8 cellular contexts compared by ENCODE assay signal in the genomic region with DNA sequence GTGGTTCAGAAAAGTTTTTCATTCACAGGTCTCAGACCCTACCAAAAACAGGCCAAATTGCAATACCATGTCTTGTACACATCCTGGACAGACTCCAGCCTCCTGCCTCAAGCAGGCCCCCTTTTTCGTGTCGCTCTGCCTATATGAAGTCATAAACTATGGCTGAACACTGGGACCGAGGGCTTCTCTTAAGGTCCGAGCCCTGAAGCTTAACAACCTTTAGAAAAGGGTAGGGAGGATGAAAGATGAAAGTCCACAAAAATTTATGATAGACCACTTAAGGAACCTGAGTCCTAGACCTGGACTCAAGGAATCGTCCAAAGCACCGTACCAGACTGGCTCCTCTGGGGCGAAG. TPM values are rescaled to one million over a fixed set of nuclear protein-coding genes. Genes with fewer than 3 reads are reported as not detected.
A peak's percentile ranks its signal among the peaks of the same experiment; 100 is the strongest.
DNase-seq lines count a peak whose midpoint lies in the region; ATAC-seq and TF ChIP-seq lines count a peak whose summit lies in the region.

No MANE protein-coding gene starts in this region.

- no peaks in the 10 kb centered on the region for H3K9me2 ChIP-seq in Loucy (replicated peaks; ENCODE audit: low read depth, low read length)

- no CpG with 5 or more reads among the region's 7 CpGs for WGBS in iPS DF 6.9 (ENCODE audit: insufficient coverage, insufficient read length)
- WGBS in smooth muscle cell (ENCODE audit: low lambda C conversion rate) = 4% methylated on average over 7 of the region's 7 CpGs

- H3K9ac ChIP-seq in Loucy (ENCODE audit: low read depth, low read length, poor library complexity, severe bottlenecking) (peak overlapping the region; percentile 90), adipocyte (ENCODE audit: low read length) (peak overlapping the region; percentile 99), smooth muscle cell (ENCODE audit: low read depth) (peak overlapping the region; percentile 92)

- H2AFZ ChIP-seq in Loucy (ENCODE audit: low read length) (peak overlapping the region; percentile 89), smooth muscle cell (ENCODE audit: low read depth) (peak overlapping the region; percentile 81)

- H3K4me2 ChIP-seq in Loucy (ENCODE audit: low read depth, low read length, poor library complexity, severe bottlenecking) = peak overlapping the region; percentile 83
- peak overlapping the region; percentile 97 for H3K4me2 ChIP-seq in smooth muscle cell

- TF ChIP-seq CTCF in Loucy (conservative IDR thresholded peaks at IDR 0.05; ENCODE audit: low read length) (no peak), smooth muscle cell (IDR thresholded peaks at IDR 0.05; ENCODE audit: borderline replicate concordance, insufficient read depth, poor library complexity, severe bottlenecking) (no peak)

- H3F3A ChIP-seq in Loucy (ENCODE audit: low read depth) = no peaks in the 10 kb centered on the region
- H3F3A ChIP-seq in smooth muscle cell (ENCODE audit: low read depth) = peaks cover 6% of the 10 kb centered on the region

- peak; percentile 2 for DNase-seq in NCI-H446 treated with DMSO at 0.1 percent for 48 hours (lab: John Stamatoyannopoulos, UW)
- DNase-seq in NCI-H446 (lab: John Stamatoyannopoulos, UW) = no peak
- DNase-seq in adipocyte (ENCODE audit: low read depth) = peak; percentile 76
- no peak for DNase-seq in iPS DF 6.9 (ENCODE audit: low read depth, low spot score)
- DNase-seq in smooth muscle cell (lab: John Stamatoyannopoulos, UW; ENCODE audit: unreplicated experiment) = no peak
- no peak for DNase-seq in posterior cingulate gyrus

- peaks cover 75% of the 10 kb centered on the region for H3K79me2 ChIP-seq in Loucy (ENCODE audit: insufficient read depth, low read length)
- H3K79me2 ChIP-seq in smooth muscle cell (ENCODE audit: low read depth) = peaks cover 49% of the 10 kb centered on the region

- ATAC-seq in GM21717 (IDR thresholded peaks at IDR 0.05; ENCODE audit: unreplicated experiment) = peak; percentile 31

- H3K9me3 ChIP-seq in Loucy (ENCODE audit: insufficient read depth, low read depth, low read length) (no peaks in the 10 kb centered on the region), adipocyte (ENCODE audit: control insufficient read depth, low read length) (no peaks in the 10 kb centered on the region), iPS DF 6.9 (ENCODE audit: control insufficient read depth, insufficient read depth, low read length) (no peaks in the 10 kb centered on the region), smooth muscle cell (replicated peaks; ENCODE audit: low read depth) (no peaks in the 10 kb centered on the region)

- H3K36me3 ChIP-seq in Loucy (ENCODE audit: insufficient read depth, low read length) = no peaks in the 10 kb centered on the region
- H3K36me3 ChIP-seq in adipocyte (ENCODE audit: control insufficient read depth, insufficient read depth, low read length, severe bottlenecking) = no peaks in the 10 kb centered on the region
- no peaks in the 10 kb centered on the region for H3K36me3 ChIP-seq in iPS DF 6.9 (ENCODE audit: control insufficient read depth, insufficient read depth, low read length)
- H3K36me3 ChIP-seq in smooth muscle cell (ENCODE audit: low read depth) = no peaks in the 10 kb centered on the region

- no peaks in the 10 kb centered on the region for H3K27me3 ChIP-seq in Loucy (ENCODE audit: insufficient read depth, low read length, poor library complexity, severe bottlenecking)
- H3K27me3 ChIP-seq in adipocyte (replicated peaks; ENCODE audit: control insufficient read depth, insufficient read depth, low read length) = no peaks in the 10 kb centered on the region
- no peaks in the 10 kb centered on the region for H3K27me3 ChIP-seq in iPS DF 6.9 (ENCODE audit: control insufficient read depth, insufficient read depth, low read length)
- no peaks in the 10 kb centered on the region for H3K27me3 ChIP-seq in smooth muscle cell (ENCODE audit: low read depth)

- H3K4me3 ChIP-seq in Loucy (ENCODE audit: low read length, poor library complexity, severe bottlenecking) (peak overlapping the region; percentile 94), adipocyte (ENCODE audit: low read length) (peak overlapping the region; percentile 86), iPS DF 6.9 (ENCODE audit: low read length) (peak overlapping the region; percentile 55; the same call in 1 of the 2 replicates), smooth muscle cell (peak overlapping the region; percentile 91)

- H3K4me1 ChIP-seq in Loucy (ENCODE audit: insufficient read depth, low read length, poor library complexity, severe bottlenecking) (peaks cover 59% of the 10 kb centered on the region), adipocyte (ENCODE audit: control insufficient read depth, insufficient read depth, low read length) (peaks cover 34% of the 10 kb centered on the region), iPS DF 6.9 (ENCODE audit: control insufficient read depth, insufficient read depth, low read length) (0 out of 2 replicates have a peak, but pooled peaks cover 1% of the 10 kb centered on the region), smooth muscle cell (ENCODE audit: low read depth) (peaks cover 29% of the 10 kb centered on the region)

- H4K20me1 ChIP-seq in Loucy (ENCODE audit: insufficient read depth, low read length, poor library complexity, severe bottlenecking) (peaks cover 29% of the 10 kb centered on the region), smooth muscle cell (ENCODE audit: low read depth) (peaks cover 33% of the 10 kb centered on the region)

- H3K27ac ChIP-seq in iPS DF 6.9 (ENCODE audit: low read length) (no peak overlapping the region), smooth muscle cell (ENCODE audit: low read depth) (peak overlapping the region; percentile 86)

- intact Hi-C loops in posterior cingulate gyrus (cut with DNase I) = loop anchor here (10.0 kb wide), 1 partner anchor 89 kb away; no protein-coding TSS in a partner anchor

RNA-seq across cellular contexts. Expression of gene FBXW4, which starts 1.3 kb away (rescaled TPM):
- 12.0 and 12.1 TPM in 2 replicates for total RNA-seq in smooth muscle cell
- 7.2 and 11.7 TPM in 2 replicates for polyA plus RNA-seq in smooth muscle cell

Comparison
In these comparisons a context has a peak if more than half of its experiments do, and no peak if none do; other contexts are left out.
1. DNase-seq: peak in NCI-H446 treated with DMSO at 0.1 percent for 48 hours (single experiment) and adipocyte (single experiment); none in NCI-H446 (0 of 2), iPS DF 6.9 (single experiment), smooth muscle cell (single experiment) and posterior cingulate gyrus (0 of 10).
2. Peak in every context shown above with its lines, with median percentiles within 50 percentile points of each other: H3K4me3 ChIP-seq and H3K9ac ChIP-seq.